ENCODE assay signal across 1 cellular context in genomic region chr12:98503593-98504367, GRCh38.
TF ChIP-seq lines count a peak whose summit lies in the region.

No MANE protein-coding gene starts in this region.

TF ChIP-seq in HepG2, 621 proteins besides CTCF, POLR2A, EP300 and RAD21 (continued from another document and continues in another):
- TF ChIP-seq ZNF512B (CRISPR knock-in tag; IDR thresholded peaks at IDR 0.05; ENCODE audit: borderline replicate concordance) (no peak), LBX2 (CRISPR knock-in tag; IDR thresholded peaks at IDR 0.05; ENCODE audit: borderline replicate concordance) (no peak), ZNF121 (CRISPR knock-in tag; IDR thresholded peaks at IDR 0.05) (peak; percentile 7; the same call in 1 of the 2 replicates), ZNF780A (CRISPR knock-in tag; IDR thresholded peaks at IDR 0.05) (no peak), HMGXB3 (CRISPR knock-in tag; IDR thresholded peaks at IDR 0.05; ENCODE audit: borderline replicate concordance) (peak; percentile 75), XBP1 (CRISPR knock-in tag; IDR thresholded peaks at IDR 0.05) (no peak), GLI4 (CRISPR knock-in tag; IDR thresholded peaks at IDR 0.05; ENCODE audit: borderline replicate concordance) (no peak), CENPBD1 (CRISPR knock-in tag; IDR thresholded peaks at IDR 0.05; ENCODE audit: borderline replicate concordance, low read depth) (peak; percentile 84; the same call in 1 of the 2 replicates), ZNF776 (CRISPR knock-in tag; IDR thresholded peaks at IDR 0.05) (no peak), ZNF350 (CRISPR knock-in tag; IDR thresholded peaks at IDR 0.05; ENCODE audit: borderline replicate concordance, low read depth) (peak; percentile 86; the same call in 1 of the 2 replicates), ZNF546 (CRISPR knock-in tag; conservative IDR thresholded peaks at IDR 0.05) (peak; percentile 30; the same call in 1 of the 2 replicates), RFX1 (IDR thresholded peaks at IDR 0.05) (no peak), PRDM4 (CRISPR knock-in tag; IDR thresholded peaks at IDR 0.05; ENCODE audit: borderline replicate concordance) (no peak), ZNF775 (CRISPR knock-in tag; IDR thresholded peaks at IDR 0.05; ENCODE audit: borderline replicate concordance) (peak; percentile 13; the same call in 1 of the 2 replicates), ZFY (CRISPR knock-in tag; IDR thresholded peaks at IDR 0.05) (peak; percentile 89), HES4 (CRISPR knock-in tag; IDR thresholded peaks at IDR 0.05; ENCODE audit: borderline replicate concordance) (0 out of 2 replicates have a peak, but pooled peaks have one; percentile 24), HNRNPLL (IDR thresholded peaks at IDR 0.05; ENCODE audit: low read depth, low read length, poor library complexity, severe bottlenecking) (peak; percentile 83), SIN3B (IDR thresholded peaks at IDR 0.05; ENCODE audit: low read length) (no peak), ZNF609 (CRISPR knock-in tag; IDR thresholded peaks at IDR 0.05; ENCODE audit: borderline replicate concordance) (0 out of 2 replicates have a peak, but pooled peaks have one; percentile 42), FUBP1 (CRISPR knock-in tag; IDR thresholded peaks at IDR 0.05; ENCODE audit: borderline replicate concordance) (no peak), MAFG (CRISPR knock-in tag; IDR thresholded peaks at IDR 0.05) (no peak), MYPOP (CRISPR knock-in tag; IDR thresholded peaks at IDR 0.05) (peak; percentile 68), FOXO4 (CRISPR knock-in tag; conservative IDR thresholded peaks at IDR 0.05) (no peak), SIN3A (IDR thresholded peaks at IDR 0.05; ENCODE audit: borderline replicate concordance, low read depth, low read length) (peak; percentile 75; the same call in 1 of the 2 replicates), MLLT10 (CRISPR knock-in tag; IDR thresholded peaks at IDR 0.05) (no peak), HOMEZ (CRISPR knock-in tag; IDR thresholded peaks at IDR 0.05; ENCODE audit: low read depth) (no peak), POLR2G (IDR thresholded peaks at IDR 0.05; ENCODE audit: low read depth, low read length) (peak; percentile 79), MAX (IDR thresholded peaks at IDR 0.05) (peak; percentile 35; the same call in 1 of the 2 replicates), ZBTB38 (CRISPR knock-in tag; IDR thresholded peaks at IDR 0.05) (peak; percentile 12; the same call in 1 of the 2 replicates), ZNF883 (CRISPR knock-in tag; IDR thresholded peaks at IDR 0.05; ENCODE audit: not compliant biosample characterization) (no peak), ZFP36 (IDR thresholded peaks at IDR 0.05; ENCODE audit: borderline replicate concordance, low read depth, low read length, partially characterized antibody) (peak; percentile 8), ZNF251 (CRISPR knock-in tag; IDR thresholded peaks at IDR 0.05) (no peak), PHF21A (CRISPR knock-in tag; IDR thresholded peaks at IDR 0.05) (peak; percentile 86; the same call in 1 of the 2 replicates), ZMYM2 (CRISPR knock-in tag; IDR thresholded peaks at IDR 0.05) (peak; percentile 93; the same call in 1 of the 2 replicates)
